Comparison of ENCODE assay signal across 1 cellular context in genomic region chr10:71040890-71041590, GRCh38.
TF ChIP-seq lines count a peak whose summit lies in the region.

No MANE protein-coding gene starts in this region.

TF ChIP-seq in SK-N-SH treated with all-trans-retinoic acid at 6 μM for 48 hours, 23 proteins besides CTCF, POLR2A, EP300 and RAD21 (continued from another document):
- no peak for TF ChIP-seq TSHZ2 (CRISPR knock-in tag; IDR thresholded peaks at IDR 0.05)
- TF ChIP-seq ZFP30 (CRISPR knock-in tag; IDR thresholded peaks at IDR 0.05) = no peak
- no peak for TF ChIP-seq CREB5 (CRISPR knock-in tag; IDR thresholded peaks at IDR 0.05; ENCODE audit: low read depth)
TF ChIP-seq in SK-N-SH treated with all-trans-retinoic acid at 6 μM for 48 hours: peak in this region for 0.
